In genomic region chr1:155978325-155978972, GRCh38 we compare ENCODE assay signal across 8 cellular contexts. TPM values are rescaled to one million over a fixed set of nuclear protein-coding genes. Genes with fewer than 3 reads are reported as not detected.
A peak's percentile ranks its signal among the peaks of the same experiment; 100 is the strongest.
DNase-seq lines count a peak whose midpoint lies in the region; ATAC-seq and TF ChIP-seq lines count a peak whose summit lies in the region.

ARHGEF2 (minus strand) TSS chr1:155978547; CDS start chr1:155978427, 120 bp downstream.

- intact Hi-C loops in dorsolateral prefrontal cortex (cut with DNase I) (loop anchor here in 1 of 2 donors (5.0 kb wide), 1 partner anchor 121 kb away; the partner anchor contains the start of genes GON4L and SYT11), lower lobe of right lung (cut with DNase I) (no loop called here)

- H3K9me3 ChIP-seq in lower lobe of right lung: no peaks in the 10 kb centered on the region

- peaks cover 7% of the 10 kb centered on the region for H3K36me3 ChIP-seq in lower lobe of right lung

- H3K27me3 ChIP-seq in dorsolateral prefrontal cortex (no peaks in the 10 kb centered on the region), lower lobe of right lung (ENCODE audit: low read depth) (no peaks in the 10 kb centered on the region)

- ATAC-seq in HG03025 (IDR thresholded peaks at IDR 0.05; ENCODE audit: low FRiP score, unreplicated experiment) (peak; percentile 37), lower lobe of right lung (peak; percentile 82 to 84), HG03469 (IDR thresholded peaks at IDR 0.05; ENCODE audit: unreplicated experiment) (no peak)

- H3K4me3 ChIP-seq in dorsolateral prefrontal cortex: peak within 1 kb of the TSS; percentile 68 to 95 (median 86)
- H3K4me3 ChIP-seq in lower lobe of right lung: peak within 1 kb of the TSS; percentile 94

- H3K4me1 ChIP-seq in lower lobe of right lung: peaks cover 76% of the 10 kb centered on the region

- TF ChIP-seq CTCF in GM12872 (IDR thresholded peaks at IDR 0.05; ENCODE audit: insufficient read depth, low read depth, low read length): peak; percentile 56
- TF ChIP-seq CTCF in dorsolateral prefrontal cortex (IDR thresholded peaks at IDR 0.05 in 54 of 56, conservative IDR thresholded peaks at IDR 0.05 in 2 of 56; ENCODE audit: low read depth in 1 of 56, partially characterized antibody in 56 of 56): peak in 49 of 56 donors; percentile 12 to 61 (median 43)
- TF ChIP-seq CTCF in lower lobe of right lung (IDR thresholded peaks at IDR 0.05): peak; percentile 19

- peak within 1 kb of the TSS; percentile 87 to 100 (median 99) for H3K27ac ChIP-seq in dorsolateral prefrontal cortex
- peak within 1 kb of the TSS; percentile 93 for H3K27ac ChIP-seq in lower lobe of right lung

- peak; percentile 38 for DNase-seq in NCI-H510A treated with DMSO at 0.1 percent for 48 hours (lab: John Stamatoyannopoulos, UW)
- peak; percentile 73 to 79 for DNase-seq in activated CD4-positive, alpha-beta T cell treated with anti-CD3 and anti-CD28 coated beads, Interleukin-2, amount 50 U/mL, for 4 hours
- DNase-seq in dorsolateral prefrontal cortex: peak in 8 of 10 donors; percentile 60 to 80 (median 72)
- peak; percentile 91 for DNase-seq in lower lobe of right lung
- DNase-seq in stimulated activated CD4-positive, alpha-beta T cell treated with anti-CD3 and anti-CD28 coated beads, TNF-alpha, amount 100 ng/mL, for 1 hour (ENCODE audit: low read depth in 3 of 3, low spot score in 1 of 3): peak; percentile 62 to 73 (median 63)

RNA-seq across cellular contexts. Expression of gene ARHGEF2, which starts in this region (rescaled TPM):
- total RNA-seq in dorsolateral prefrontal cortex (100 to 1,000 TPM; 113 to 323 (median 165) TPM), lower lobe of right lung (252 TPM)

Comparison
In these comparisons a context has a peak if more than half of its experiments do, and no peak if none do; other contexts are left out.
1. DNase-seq: peak in every context shown above with its lines; median percentile 91 in lower lobe of right lung; 76 in activated CD4-positive, alpha-beta T cell treated with anti-CD3 and anti-CD28 coated beads, Interleukin-2, amount 50 U/mL, for 4 hours; 72 in dorsolateral prefrontal cortex; 63 in stimulated activated CD4-positive, alpha-beta T cell treated with anti-CD3 and anti-CD28 coated beads, TNF-alpha, amount 100 ng/mL, for 1 hour; 38 in NCI-H510A treated with DMSO at 0.1 percent for 48 hours.